In genomic region chr17:34909040-34909439, GRCh38 we compare ENCODE assay signal across 26 cellular contexts. TPM values are rescaled to one million over a fixed set of nuclear protein-coding genes. Genes with fewer than 3 reads are reported as not detected.
DNase-seq lines count a peak whose midpoint lies in the region; ATAC-seq, FAIRE-seq and TF ChIP-seq lines count a peak whose summit lies in the region.
"Had no signal": no experiment of that assay in that cellular context is flagged by ENCODE, and none has a peak within 500 bp of the region (broad histone marks: within the 10 kb centered on the region; RNA-seq: fewer than 3 reads in every experiment).

No MANE protein-coding gene starts in this region.

- no peaks in the 10 kb centered on the region for H3K36me3 Mint-ChIP-seq in activated CD8-positive, alpha-beta memory T cell treated with anti-CD3 and anti-CD28 coated beads, Interleukin-2, amount 10 ng/mL, durations not matched to agents 7 days and 5 days
- H3K36me3 Mint-ChIP-seq in T-helper 17 cell (ENCODE audit: low read depth) (no peaks in the 10 kb centered on the region), natural killer cell (no peaks in the 10 kb centered on the region)
- H3K36me3 Mint-ChIP-seq: CD4-positive, CD25-positive, alpha-beta regulatory T cell had no signal

- TF ChIP-seq CTCF in bronchial epithelial cell (IDR thresholded peaks at IDR 0.05; ENCODE audit: insufficient read depth, low read length, severe bottlenecking) = no peak
- TF ChIP-seq CTCF in natural killer cell (IDR thresholded peaks at IDR 0.05) = no peak

- H3K4me1 Mint-ChIP-seq in activated CD8-positive, alpha-beta memory T cell treated with anti-CD3 and anti-CD28 coated beads, Interleukin-2, amount 10 ng/mL, durations not matched to agents 7 days and 5 days = no peaks in the 10 kb centered on the region
- peaks cover 3% of the 10 kb centered on the region for H3K4me1 Mint-ChIP-seq in T-helper 17 cell
- no peaks in the 10 kb centered on the region for H3K4me1 Mint-ChIP-seq in natural killer cell
- H3K4me1 Mint-ChIP-seq: CD4-positive, CD25-positive, alpha-beta regulatory T cell had no signal

- FAIRE-seq in bronchial epithelial cell (lab: Jason Lieb, UNC) = peak; percentile 23
- FAIRE-seq: A204.1, HTR-8/SVneo had no signal

- H3K9me3 ChIP-seq in T-helper 17 cell (ENCODE audit: control insufficient read depth, low read length, poor library complexity, severe bottlenecking) = no peaks in the 10 kb centered on the region
- H3K9me3 ChIP-seq: BLaER1, HAP-1, SK-N-SH had no signal

- H3K4me3 ChIP-seq in bronchial epithelial cell (ENCODE audit: low read depth, low read length) = no peak overlapping the region
- H3K4me3 ChIP-seq: BLaER1, HAP-1 had no signal

- DNase-seq in activated CD8-positive, alpha-beta memory T cell treated with anti-CD3 and anti-CD28 coated beads, Interleukin-2, amount 10 ng/mL, durations not matched to agents 7 days and 5 days = peak; percentile 8
- DNase-seq in activated CD8-positive, alpha-beta memory T cell treated with anti-CD3 and anti-CD28 coated beads for 24 hours = no peak
- DNase-seq in T-helper 17 cell (no peak), bronchial epithelial cell (ENCODE audit: low read depth) (no peak), natural killer cell (no peak)
- no peak for DNase-seq in activated naive CD4-positive, alpha-beta T cell treated with Interleukin-2 at 50 U/mL for 16 hours
- DNase-seq: CD4-positive, CD25-positive, alpha-beta regulatory T cell; DMS153; DND-41; GOT3; KBM-7; NCI-H1092; NCI-H1436; NCI-H187; NCI-H2081 treated with DMSO at 0.1 percent for 48 hours; NCI-H2171; NCI-H226; NCI-H510A; NCI-H69; PC-3; SK-N-SH had no signal

- H3K27me3 ChIP-seq in bronchial epithelial cell (ENCODE audit: control insufficient read depth, insufficient read depth, low read length) = no peaks in the 10 kb centered on the region
- H3K27me3 ChIP-seq: BLaER1 had no signal

- CTCF ChIA-PET in activated CD8-positive, alpha-beta memory T cell treated with anti-CD3 and anti-CD28 coated beads, Interleukin-2, amount 10 ng/mL, durations not matched to agents 7 days and 5 days (lab: Charles Lee) = no interaction called here

- H3K9me3 Mint-ChIP-seq in activated CD8-positive, alpha-beta memory T cell treated with anti-CD3 and anti-CD28 coated beads, Interleukin-2, amount 10 ng/mL, durations not matched to agents 7 days and 5 days (ENCODE audit: low read depth) = no peaks in the 10 kb centered on the region
- no peaks in the 10 kb centered on the region for H3K9me3 Mint-ChIP-seq in natural killer cell

- intact Hi-C loops in natural killer cell (cut with micrococcal nuclease) = no loop called here

- ATAC-seq in activated CD8-positive, alpha-beta memory T cell treated with anti-CD3 and anti-CD28 coated beads, Interleukin-2, amount 10 ng/mL, durations not matched to agents 7 days and 5 days = no peak
- ATAC-seq in T-helper 17 cell (no peak), natural killer cell (no peak), GM21723 (IDR thresholded peaks at IDR 0.05; ENCODE audit: unreplicated experiment) (no peak)
- ATAC-seq: PC-3 had no signal

- H3K27ac Mint-ChIP-seq in activated CD8-positive, alpha-beta memory T cell treated with anti-CD3 and anti-CD28 coated beads, Interleukin-2, amount 10 ng/mL, durations not matched to agents 7 days and 5 days = no peak overlapping the region
- H3K27ac Mint-ChIP-seq in T-helper 17 cell (peak overlapping the region; percentile 32), natural killer cell (no peak overlapping the region)
- H3K27ac Mint-ChIP-seq: CD4-positive, CD25-positive, alpha-beta regulatory T cell had no signal

- H3K36me3 ChIP-seq in bronchial epithelial cell (ENCODE audit: control insufficient read depth, insufficient read depth, low read length) = no peaks in the 10 kb centered on the region
- H3K36me3 ChIP-seq: BLaER1, HAP-1 had no signal

- H3K27me3 Mint-ChIP-seq in activated CD8-positive, alpha-beta memory T cell treated with anti-CD3 and anti-CD28 coated beads, Interleukin-2, amount 10 ng/mL, durations not matched to agents 7 days and 5 days = peaks cover 20% of the 10 kb centered on the region
- H3K27me3 Mint-ChIP-seq in T-helper 17 cell = peaks cover 42% of the 10 kb centered on the region
- H3K27me3 Mint-ChIP-seq in natural killer cell (ENCODE audit: low read depth in 2 of 2) = peaks cover 6 to 13% of the 10 kb centered on the region in 2 donors

- H3K4me3 Mint-ChIP-seq in activated CD8-positive, alpha-beta memory T cell treated with anti-CD3 and anti-CD28 coated beads, Interleukin-2, amount 10 ng/mL, durations not matched to agents 7 days and 5 days = no peak overlapping the region
- H3K4me3 Mint-ChIP-seq in T-helper 17 cell (no peak overlapping the region), natural killer cell (no peak overlapping the region)

RNA-seq across cellular contexts. Expression of gene CCT6B, which starts 52.2 kb away (rescaled TPM):
- total RNA-seq in activated CD8-positive, alpha-beta memory T cell treated with anti-CD3 and anti-CD28 coated beads, Interleukin-2, amount 10 ng/mL, durations not matched to agents 7 days and 5 days = 1 to 10 TPM; 1.9 to 2.4 TPM
- 1 to 10 TPM; 3.5 to 5.1 TPM for total RNA-seq in T-helper 17 cell
- 0.51 and 0.79 TPM in 2 replicates for total RNA-seq in bronchial epithelial cell
- total RNA-seq in natural killer cell = 1 to 10 TPM; 4.1 to 4.7 (median 4.3) TPM

RNA-seq across cellular contexts. Expression of gene ZNF830, which starts 52.3 kb away (rescaled TPM):
- 10 to 100 TPM; 27.7 to 32.7 TPM for total RNA-seq in activated CD8-positive, alpha-beta memory T cell treated with anti-CD3 and anti-CD28 coated beads, Interleukin-2, amount 10 ng/mL, durations not matched to agents 7 days and 5 days
- total RNA-seq in T-helper 17 cell = 10 to 100 TPM; 28.0 to 33.3 TPM
- 15.3 and 16.9 TPM in 2 replicates for total RNA-seq in bronchial epithelial cell
- total RNA-seq in natural killer cell = 10 to 100 TPM; 33.2 to 44.4 (median 34.3) TPM
